30 cellular contexts compared by ENCODE assay signal in the genomic region with DNA sequence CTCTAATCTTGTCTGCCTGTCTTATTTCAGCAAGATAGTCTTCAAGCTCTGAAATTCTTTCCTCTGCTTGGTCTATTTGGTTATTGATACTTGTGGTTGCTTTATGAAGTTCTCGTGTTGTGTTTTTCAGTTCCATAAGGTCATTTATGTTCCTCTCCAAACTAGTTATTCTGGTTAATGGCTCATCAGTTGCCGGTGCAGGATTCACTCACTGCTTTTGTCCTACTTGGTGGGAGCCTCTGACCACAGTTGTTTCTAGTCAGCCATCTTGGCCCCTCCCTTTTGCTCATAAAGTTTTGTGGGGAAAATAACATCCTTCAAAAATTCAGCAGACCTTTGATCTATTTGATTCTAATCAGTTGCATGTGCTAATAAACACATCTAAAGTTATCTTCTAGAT.
"Had no signal": no experiment of that assay in that cellular context is flagged by ENCODE, and none has a peak within 500 bp of the region (broad histone marks: within the 10 kb centered on the region; RNA-seq: fewer than 3 reads in every experiment).

No MANE protein-coding gene starts in this region.

- H3K27ac Mint-ChIP-seq: T-cell had no signal

- H3K4me1 ChIP-seq: Peyer's patch, SJSA1 had no signal

- H3K36me3 ChIP-seq: MG63, Peyer's patch, SJSA1 had no signal

- H3K27ac ChIP-seq: Peyer's patch, SJSA1 had no signal

- H3K4me2 ChIP-seq: SK-N-SH had no signal

- H3K9me3 ChIP-seq: Peyer's patch, SJSA1, SK-N-SH had no signal

- H3K4me1 Mint-ChIP-seq: T-cell had no signal

- H3K9ac ChIP-seq: SK-N-SH had no signal

- H3K27me3 ChIP-seq: MG63, Peyer's patch, SJSA1 had no signal

- H3K36me3 Mint-ChIP-seq: T-cell had no signal

- ATAC-seq: T-cell had no signal

- DNase-seq: Kasumi-1, MG63, NCI-H1048, NCI-H1092 treated with DMSO at 0.1 percent for 48 hours, NCI-H1105 treated with DMSO at 0.1 percent for 48 hours, NCI-H1417, NCI-H1436, NCI-H146, NCI-H1694, NCI-H187, NCI-H1930, NCI-H2029 treated with DMSO at 0.1 percent for 48 hours, NCI-H2081 treated with DMSO at 0.1 percent for 48 hours, NCI-H2107, NCI-H2171, NCI-H226, NCI-H446 treated with DMSO at 0.1 percent for 48 hours, NCI-H510A, NCI-H524, NCI-H526, NCI-H69, NCI-H748 treated with DMSO at 0.1 percent for 48 hours, NCI-H82, Peyer's patch, Right ventricle myocardium superior, RPMI8226, SHP77 treated with DMSO at 0.1 percent for 48 hours, SK-N-SH, T-cell had no signal

- H3K9me2 ChIP-seq: SK-N-SH had no signal

- H3K4me3 ChIP-seq: MG63, Peyer's patch, SJSA1 had no signal

- H3K4me3 Mint-ChIP-seq: T-cell had no signal
